Comparison of ENCODE assay signal across 19 cellular contexts in the genomic region with DNA sequence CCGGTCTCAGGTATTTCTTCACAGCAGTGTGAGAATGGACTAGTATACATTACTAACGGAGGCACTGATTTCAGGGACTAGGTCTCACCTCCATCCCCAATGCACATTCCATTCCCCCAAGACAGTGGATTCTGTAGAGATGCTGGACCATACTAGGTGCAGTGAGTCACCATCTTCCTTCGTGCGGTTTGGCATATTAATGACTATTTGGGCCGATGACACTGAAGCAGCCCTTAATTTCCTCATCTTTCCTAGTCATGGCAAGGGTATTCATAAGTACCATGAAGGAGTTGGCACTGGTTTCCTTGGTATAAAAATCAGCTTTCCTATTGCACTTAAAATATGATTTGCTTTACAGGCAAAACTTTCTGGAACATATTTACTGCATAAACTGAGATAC.
A peak's percentile ranks its signal among the peaks of the same experiment; 100 is the strongest.
DNase-seq lines count a peak whose midpoint lies in the region; ATAC-seq and TF ChIP-seq lines count a peak whose summit lies in the region.
"Had no signal": no experiment of that assay in that cellular context is flagged by ENCODE, and none has a peak within 500 bp of the region (broad histone marks: within the 10 kb centered on the region; RNA-seq: fewer than 3 reads in every experiment).

No MANE protein-coding gene starts in this region.

- no peak overlapping the region for H3K4me3 ChIP-seq in spleen
- H3K4me3 ChIP-seq: cardiac muscle cell, dorsolateral prefrontal cortex, left ventricle myocardium inferior, thyroid gland had no signal

- H3K27me3 Mint-ChIP-seq in activated T-cell treated with anti-CD3 and anti-CD28 coated beads, Interleukin-2, amount 50 U/mL, for 24 hours = no peaks in the 10 kb centered on the region
- no peaks in the 10 kb centered on the region for H3K27me3 Mint-ChIP-seq in activated naive CD8-positive, alpha-beta T cell treated with anti-CD3 and anti-CD28 coated beads for 36 hours
- no peaks in the 10 kb centered on the region for H3K27me3 Mint-ChIP-seq in natural killer cell (ENCODE audit: low read depth in 2 of 2)

- DNase-seq in activated T-cell treated with anti-CD3 and anti-CD28 coated beads, Interleukin-2, amount 50 U/mL, for 24 hours = no peak
- no peak for DNase-seq in activated T-cell treated with anti-CD3 and anti-CD28 coated beads for 4 hours
- peak; percentile 50 for DNase-seq in GM04504 (ENCODE audit: low read depth)
- no peak for DNase-seq in activated naive CD8-positive, alpha-beta T cell treated with anti-CD3 and anti-CD28 coated beads for 36 hours
- DNase-seq in natural killer cell = no peak
- DNase-seq in spleen = no peak
- no peak for DNase-seq in NCI-H774 (lab: John Stamatoyannopoulos, UW)
- DNase-seq in DMS 273 (lab: John Stamatoyannopoulos, UW; ENCODE audit: unreplicated experiment) = no peak
- DNase-seq: activated gamma-delta T cell, dorsolateral prefrontal cortex, glutamatergic neuron, H7, left ventricle myocardium inferior, NCI-H1105, NCI-H526, thyroid gland had no signal

- peaks cover 0 to 2% (median 0%) of the 10 kb centered on the region in 8 donors for H3K9me3 ChIP-seq in spleen
- H3K9me3 ChIP-seq: thyroid gland had no signal

- H3K27me3 ChIP-seq in spleen (replicated peaks in 1 of 7) = no peaks in the 10 kb centered on the region
- H3K27me3 ChIP-seq: cardiac muscle cell, dorsolateral prefrontal cortex, thyroid gland had no signal

- H3K36me3 Mint-ChIP-seq in activated T-cell treated with anti-CD3 and anti-CD28 coated beads, Interleukin-2, amount 50 U/mL, for 24 hours (ENCODE audit: low read depth) = peaks cover 95% of the 10 kb centered on the region
- peaks cover 81% of the 10 kb centered on the region for H3K36me3 Mint-ChIP-seq in activated naive CD8-positive, alpha-beta T cell treated with anti-CD3 and anti-CD28 coated beads for 36 hours
- no peaks in the 10 kb centered on the region for H3K36me3 Mint-ChIP-seq in natural killer cell

- H3K4me1 ChIP-seq in spleen = peaks cover 26 to 100% (median 65%) of the 10 kb centered on the region in 6 donors

- H3K36me3 ChIP-seq in spleen = peaks cover 0 to 15% (median 0%) of the 10 kb centered on the region in 6 donors
- H3K36me3 ChIP-seq: cardiac muscle cell, left ventricle myocardium inferior, thyroid gland had no signal

- TF ChIP-seq CTCF in natural killer cell (IDR thresholded peaks at IDR 0.05) = no peak
- no peak for TF ChIP-seq CTCF in spleen (IDR thresholded peaks at IDR 0.05 in 8 of 11, conservative IDR thresholded peaks at IDR 0.05 in 3 of 11)

- no peaks in the 10 kb centered on the region for H3K9me3 Mint-ChIP-seq in activated T-cell treated with anti-CD3 and anti-CD28 coated beads, Interleukin-2, amount 50 U/mL, for 24 hours
- H3K9me3 Mint-ChIP-seq in activated naive CD8-positive, alpha-beta T cell treated with anti-CD3 and anti-CD28 coated beads for 36 hours = peaks cover 7% of the 10 kb centered on the region
- H3K9me3 Mint-ChIP-seq in natural killer cell = no peaks in the 10 kb centered on the region
- H3K9me3 Mint-ChIP-seq: T-helper 1 cell treated with Interleukin-12 subunit alpha and Interleukin-12 subunit beta and Interleukin-4 antibody, amounts not matched to agents 30 μg/mL and 1 μg/mL, for 36 hours had no signal

- ATAC-seq in natural killer cell = no peak

- peak overlapping the region; percentile 89 for H3K27ac Mint-ChIP-seq in activated T-cell treated with anti-CD3 and anti-CD28 coated beads, Interleukin-2, amount 50 U/mL, for 24 hours
- H3K27ac Mint-ChIP-seq in activated naive CD8-positive, alpha-beta T cell treated with anti-CD3 and anti-CD28 coated beads for 36 hours = peak overlapping the region; percentile 54
- H3K27ac Mint-ChIP-seq in natural killer cell = peak overlapping the region; percentile 90 to 100
- H3K27ac Mint-ChIP-seq: T-helper 1 cell treated with Interleukin-12 subunit alpha and Interleukin-12 subunit beta and Interleukin-4 antibody, amounts not matched to agents 30 μg/mL and 1 μg/mL, for 36 hours had no signal

- H3K4me3 Mint-ChIP-seq in activated T-cell treated with anti-CD3 and anti-CD28 coated beads, Interleukin-2, amount 50 U/mL, for 24 hours = no peak overlapping the region
- H3K4me3 Mint-ChIP-seq in activated naive CD8-positive, alpha-beta T cell treated with anti-CD3 and anti-CD28 coated beads for 36 hours = no peak overlapping the region
- H3K4me3 Mint-ChIP-seq in natural killer cell = peak overlapping the region; percentile 6
- H3K4me3 Mint-ChIP-seq: T-helper 1 cell treated with Interleukin-12 subunit alpha and Interleukin-12 subunit beta and Interleukin-4 antibody, amounts not matched to agents 30 μg/mL and 1 μg/mL, for 36 hours had no signal

- TF ChIP-seq POLR2A in spleen (IDR thresholded peaks at IDR 0.05) = no peak

- H3K4me1 Mint-ChIP-seq in activated T-cell treated with anti-CD3 and anti-CD28 coated beads, Interleukin-2, amount 50 U/mL, for 24 hours (ENCODE audit: low read depth) = peaks cover 92% of the 10 kb centered on the region
- peaks cover 85% of the 10 kb centered on the region for H3K4me1 Mint-ChIP-seq in activated naive CD8-positive, alpha-beta T cell treated with anti-CD3 and anti-CD28 coated beads for 36 hours
- peaks cover 89 to 96% of the 10 kb centered on the region in 2 donors for H3K4me1 Mint-ChIP-seq in natural killer cell

- 96 to 97% (median 96%) methylated on average over 5 of the region's 5 CpGs for WGBS in spleen, 5 donors

- no peak overlapping the region for H3K27ac ChIP-seq in spleen
- H3K27ac ChIP-seq: cardiac muscle cell, KMS-11, left ventricle myocardium inferior, thyroid gland had no signal

- intact Hi-C loops in natural killer cell (cut with micrococcal nuclease) (no loop called here), spleen (cut with DNase I; ENCODE audit: low total_unique reads) (loop anchor here (10.0 kb wide), 1 partner anchor 148 kb away; a partner anchor contains a TSS)
